Comparison of ENCODE assay signal across 20 cellular contexts in genomic region chr2:148124271-148124670, GRCh38.
"Had no signal": no experiment of that assay in that cellular context is flagged by ENCODE, and none has a peak within 500 bp of the region (broad histone marks: within the 10 kb centered on the region; RNA-seq: fewer than 3 reads in every experiment).

No MANE protein-coding gene starts in this region.

- H3K4me1 ChIP-seq: gastroesophageal sphincter, right lobe of liver, spleen, testis, upper lobe of right lung had no signal

- H3K4me3 ChIP-seq: coronary artery, gastroesophageal sphincter, right lobe of liver, spleen, testis, upper lobe of right lung had no signal

- H3K9me3 ChIP-seq: gastroesophageal sphincter, right lobe of liver, SK-N-SH, spleen, testis, upper lobe of right lung had no signal

- H3K27ac ChIP-seq: coronary artery, gastroesophageal sphincter, right lobe of liver, spleen, testis, upper lobe of right lung had no signal

- H3K9ac ChIP-seq: SK-N-SH had no signal

- H3K4me2 ChIP-seq: SK-N-SH had no signal

- H3K27me3 ChIP-seq: gastroesophageal sphincter, right lobe of liver, spleen, testis, upper lobe of right lung had no signal

- FAIRE-seq: endothelial cell of umbilical vein had no signal

- DNase-seq: activated CD4-positive, CD25-positive, alpha-beta regulatory T cell treated with anti-CD3 and anti-CD28 coated beads, Interleukin-2, amount 50 U/mL, for 72 hours; activated CD8-positive, alpha-beta memory T cell treated with anti-CD3 and anti-CD28 coated beads, Interleukin-2, amount 10 ng/mL, durations not matched to agents 7 days and 5 days; activated naive CD4-positive, alpha-beta T cell treated with anti-CD3 and anti-CD28 coated beads, Interleukin-2, amount 10 ng/mL, durations not matched to agents 7 days and 5 days; activated T-cell treated with anti-CD3 and anti-CD28 coated beads, Interleukin-2, amount 50 U/mL, for 1 hour; effector CD4-positive, alpha-beta T cell; islet precursor cell; left ventricle myocardium superior; nephron progenitor cell; occipital lobe; right lobe of liver; SK-N-SH; spleen; stimulated activated naive CD8-positive, alpha-beta T cell treated with anti-CD3 and anti-CD28 coated beads, Interleukin-15, amount 100 ng/mL, for 72 hours; T-helper 1 cell; T1000; testis; upper lobe of right lung had no signal

- H3K36me3 ChIP-seq: right lobe of liver, upper lobe of right lung had no signal
